ENCODE assay signal across 24 cellular contexts in the genomic region with DNA sequence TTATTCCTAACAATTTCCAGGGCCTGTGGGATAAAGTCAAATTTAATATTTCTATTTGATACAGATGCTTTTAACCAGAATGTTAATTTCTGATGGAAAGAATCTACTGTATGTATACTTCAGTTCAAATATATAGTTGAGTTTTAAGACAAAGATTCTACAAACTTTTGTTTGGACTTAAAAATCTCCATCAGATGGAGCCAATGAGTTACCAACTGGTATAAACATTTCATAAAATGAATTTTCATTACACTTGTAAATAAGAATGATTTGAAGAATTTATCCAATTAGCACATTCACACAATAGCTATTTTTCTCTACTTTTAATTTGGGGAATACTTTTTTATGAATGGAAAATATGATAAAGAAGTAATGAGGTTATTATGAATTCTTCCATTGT.
"Had no signal": no experiment of that assay in that cellular context is flagged by ENCODE, and none has a peak within 500 bp of the region (broad histone marks: within the 10 kb centered on the region; RNA-seq: fewer than 3 reads in every experiment).

No MANE protein-coding gene starts in this region.

- H3K27ac ChIP-seq: body of pancreas, psoas muscle, right atrium auricular region, thoracic aorta, vagina had no signal

- H3K27me3 ChIP-seq: body of pancreas, right atrium auricular region, vagina had no signal

- H3K4me1 Mint-ChIP-seq: activated CD4-positive, alpha-beta T cell treated with anti-CD3 and anti-CD28 coated beads, Interleukin-2, amount 10 ng/mL, durations not matched to agents 24 days and 14 days; activated CD8-positive, alpha-beta memory T cell treated with anti-CD3 and anti-CD28 coated beads, Interleukin-2, amount 10 ng/mL, durations not matched to agents 7 days and 5 days; natural killer cell had no signal

- ATAC-seq: activated CD4-positive, CD25-positive, alpha-beta regulatory T cell treated with anti-CD3 and anti-CD28 coated beads, Interleukin-2, amount 50 U/mL, for 24 hours; activated CD8-positive, alpha-beta memory T cell treated with anti-CD3 and anti-CD28 coated beads, Interleukin-2, amount 10 ng/mL, durations not matched to agents 7 days and 5 days; activated CD8-positive, alpha-beta T cell treated with anti-CD3 and anti-CD28 coated beads for 36 hours; body of pancreas; effector memory CD8-positive, alpha-beta T cell; left ventricle myocardium superior; natural killer cell; psoas muscle had no signal

- H3K4me3 ChIP-seq: body of pancreas, psoas muscle, right atrium auricular region, thoracic aorta, vagina had no signal

- H3K4me1 ChIP-seq: body of pancreas, psoas muscle, right atrium auricular region, vagina had no signal

- H3K27me3 Mint-ChIP-seq: activated CD4-positive, alpha-beta T cell treated with anti-CD3 and anti-CD28 coated beads, Interleukin-2, amount 10 ng/mL, durations not matched to agents 24 days and 14 days; activated CD8-positive, alpha-beta memory T cell treated with anti-CD3 and anti-CD28 coated beads, Interleukin-2, amount 10 ng/mL, durations not matched to agents 7 days and 5 days; activated CD8-positive, alpha-beta T cell treated with anti-CD3 and anti-CD28 coated beads for 36 hours; effector memory CD8-positive, alpha-beta T cell; type B pancreatic cell had no signal

- DNase-seq: activated CD4-positive, alpha-beta T cell treated with anti-CD3 and anti-CD28 coated beads, Interleukin-2, amount 10 ng/mL, durations not matched to agents 24 days and 14 days; activated CD8-positive, alpha-beta memory T cell treated with anti-CD3 and anti-CD28 coated beads, Interleukin-2, amount 10 ng/mL, durations not matched to agents 7 days and 5 days; activated CD8-positive, alpha-beta T cell treated with anti-CD3 and anti-CD28 coated beads for 36 hours; activated effector memory CD4-positive, alpha-beta T cell treated with anti-CD3 and anti-CD28 coated beads, Interleukin-2, amount 50 U/mL, for 16 hours; activated naive CD4-positive, alpha-beta T cell treated with anti-CD3 and anti-CD28 coated beads, Interleukin-2, amount 50 U/mL, for 16 hours; activated T-cell treated with anti-CD3 and anti-CD28 coated beads for 4 hours; anterior cingulate cortex; body of pancreas; effector memory CD8-positive, alpha-beta T cell; foreskin melanocyte; glutamatergic neuron; hippocampal formation; left ventricle myocardium superior; mammary epithelial cell; natural killer cell; psoas muscle; stimulated activated CD4-positive, alpha-beta T cell treated with anti-CD3 and anti-CD28 coated beads, Interleukin-4, amount 100 ng/mL, for 24 hours; stimulated activated naive CD4-positive, alpha-beta T cell treated with Interleukin-2 at 50 U/mL for 16 hours had no signal

- H3K9me3 ChIP-seq: body of pancreas, psoas muscle, thoracic aorta, vagina had no signal

- H3K36me3 Mint-ChIP-seq: activated CD8-positive, alpha-beta memory T cell treated with anti-CD3 and anti-CD28 coated beads, Interleukin-2, amount 10 ng/mL, durations not matched to agents 7 days and 5 days; mesothelial cell of epicardium; type B pancreatic cell had no signal

- H3K27ac Mint-ChIP-seq: activated CD4-positive, alpha-beta T cell treated with anti-CD3 and anti-CD28 coated beads, Interleukin-2, amount 10 ng/mL, durations not matched to agents 24 days and 14 days; activated CD8-positive, alpha-beta memory T cell treated with anti-CD3 and anti-CD28 coated beads, Interleukin-2, amount 10 ng/mL, durations not matched to agents 7 days and 5 days; activated CD8-positive, alpha-beta T cell treated with anti-CD3 and anti-CD28 coated beads for 36 hours; effector memory CD8-positive, alpha-beta T cell; mesothelial cell of epicardium; natural killer cell; type B pancreatic cell had no signal

- H3K36me3 ChIP-seq: right atrium auricular region, thoracic aorta, vagina had no signal

- H3K4me3 Mint-ChIP-seq: activated CD4-positive, alpha-beta T cell treated with anti-CD3 and anti-CD28 coated beads, Interleukin-2, amount 10 ng/mL, durations not matched to agents 24 days and 14 days; activated CD8-positive, alpha-beta memory T cell treated with anti-CD3 and anti-CD28 coated beads, Interleukin-2, amount 10 ng/mL, durations not matched to agents 7 days and 5 days; activated CD8-positive, alpha-beta T cell treated with anti-CD3 and anti-CD28 coated beads for 36 hours; effector memory CD8-positive, alpha-beta T cell; mesothelial cell of epicardium; natural killer cell; type B pancreatic cell had no signal
